ENCODE assay signal across 2 cellular contexts in genomic region chr9:114290561-114290986, GRCh38.
TF ChIP-seq lines count a peak whose summit lies in the region.

No MANE protein-coding gene starts in this region.

TF ChIP-seq in IMR-90, 13 proteins besides CTCF, POLR2A, EP300 and RAD21:
- TF ChIP-seq MAFK (IDR thresholded peaks at IDR 0.05; ENCODE audit: low read depth, low read length) = no peak
TF ChIP-seq in IMR-90: peak in this region for 0.

TF ChIP-seq in WTC11, 78 proteins besides CTCF, POLR2A, EP300 and RAD21:
- TF ChIP-seq E2F5 (CRISPR knock-in tag; IDR thresholded peaks at IDR 0.05) (no peak), SP1 (CRISPR knock-in tag; conservative IDR thresholded peaks at IDR 0.05) (no peak), FOXP1 (CRISPR knock-in tag; IDR thresholded peaks at IDR 0.05; ENCODE audit: borderline replicate concordance) (0 out of 2 replicates have a peak, but pooled peaks have one; percentile 32), CREM (CRISPR knock-in tag; IDR thresholded peaks at IDR 0.05) (no peak), ATF3 (CRISPR knock-in tag; conservative IDR thresholded peaks at IDR 0.05) (peak; percentile 49; the same call in 1 of the 2 replicates), JUN (CRISPR knock-in tag; IDR thresholded peaks at IDR 0.05) (no peak), ZNF396 (CRISPR knock-in tag; IDR thresholded peaks at IDR 0.05; ENCODE audit: borderline replicate concordance) (no peak), FOXK1 (CRISPR knock-in tag; IDR thresholded peaks at IDR 0.05) (0 out of 2 replicates have a peak, but pooled peaks have one; percentile 18)
- TF ChIP-seq, protein P1, sequence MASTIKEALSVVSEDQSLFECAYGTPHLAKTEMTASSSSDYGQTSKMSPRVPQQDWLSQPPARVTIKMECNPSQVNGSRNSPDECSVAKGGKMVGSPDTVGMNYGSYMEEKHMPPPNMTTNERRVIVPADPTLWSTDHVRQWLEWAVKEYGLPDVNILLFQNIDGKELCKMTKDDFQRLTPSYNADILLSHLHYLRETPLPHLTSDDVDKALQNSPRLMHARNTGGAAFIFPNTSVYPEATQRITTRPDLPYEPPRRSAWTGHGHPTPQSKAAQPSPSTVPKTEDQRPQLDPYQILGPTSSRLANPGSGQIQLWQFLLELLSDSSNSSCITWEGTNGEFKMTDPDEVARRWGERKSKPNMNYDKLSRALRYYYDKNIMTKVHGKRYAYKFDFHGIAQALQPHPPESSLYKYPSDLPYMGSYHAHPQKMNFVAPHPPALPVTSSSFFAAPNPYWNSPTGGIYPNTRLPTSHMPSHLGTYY (CRISPR knock-in tag; IDR thresholded peaks at IDR 0.05) = no peak
